1 cellular context compared by ENCODE assay signal in genomic region chr4:19752600-19752999, GRCh38.
TF ChIP-seq lines count a peak whose summit lies in the region.

No MANE protein-coding gene starts in this region.

TF ChIP-seq in HEK293, 187 proteins besides CTCF, POLR2A, EP300 and RAD21 (continued from another document and continues in another):
- no peak for TF ChIP-seq ZNF280D (tag by site-specific recombination; IDR thresholded peaks at IDR 0.05)
- TF ChIP-seq ZNF621 (tag by site-specific recombination; IDR thresholded peaks at IDR 0.05) = no peak
- no peak for TF ChIP-seq ZNF510 (tag by site-specific recombination; IDR thresholded peaks at IDR 0.05; ENCODE audit: insufficient replicate concordance)
- TF ChIP-seq SCRT1 (tag by site-specific recombination; IDR thresholded peaks at IDR 0.05; ENCODE audit: borderline replicate concordance) = no peak
- TF ChIP-seq ELK4 (IDR thresholded peaks at IDR 0.05; ENCODE audit: borderline replicate concordance, low read depth, low read length) = no peak
- TF ChIP-seq KLF17 (tag by site-specific recombination; IDR thresholded peaks at IDR 0.05) = no peak
- no peak for TF ChIP-seq PRDM1 (tag by site-specific recombination; IDR thresholded peaks at IDR 0.05)
- no peak for TF ChIP-seq ZSCAN5A (tag by site-specific recombination; IDR thresholded peaks at IDR 0.05)
- peak; percentile 24; the same call in 1 of the 2 replicates for TF ChIP-seq ZIC2 (tag by site-specific recombination; IDR thresholded peaks at IDR 0.05)
- peak; percentile 59; the same call in 1 of the 2 replicates for TF ChIP-seq ZSCAN30 (tag by site-specific recombination; IDR thresholded peaks at IDR 0.05)
- no peak for TF ChIP-seq ZNF223 (tag by site-specific recombination; IDR thresholded peaks at IDR 0.05)
- TF ChIP-seq ZNF112 (tag by site-specific recombination; IDR thresholded peaks at IDR 0.05) = no peak
- TF ChIP-seq ZNF645 (tag by site-specific recombination; IDR thresholded peaks at IDR 0.05) = no peak
- TF ChIP-seq TRIM28 (IDR thresholded peaks at IDR 0.05; ENCODE audit: borderline replicate concordance, low read length) = no peak
- TF ChIP-seq ZNF132 (tag by site-specific recombination; IDR thresholded peaks at IDR 0.05; ENCODE audit: borderline replicate concordance) = no peak
- TF ChIP-seq ZNF391 (tag by site-specific recombination; IDR thresholded peaks at IDR 0.05; ENCODE audit: borderline replicate concordance, low read depth) = no peak
- TF ChIP-seq ZNF530 (tag by site-specific recombination; IDR thresholded peaks at IDR 0.05; ENCODE audit: low read depth) = no peak
- TF ChIP-seq ZNF704 (tag by site-specific recombination; IDR thresholded peaks at IDR 0.05) = no peak
- peak; percentile 51; the same call in 1 of the 2 replicates for TF ChIP-seq YY1 (tag by site-specific recombination; IDR thresholded peaks at IDR 0.05)
- TF ChIP-seq ZNF404 (tag by site-specific recombination; IDR thresholded peaks at IDR 0.05) = no peak
- TF ChIP-seq ZNF585B (tag by site-specific recombination; IDR thresholded peaks at IDR 0.05) = no peak
- TF ChIP-seq ZNF184 (tag by site-specific recombination; IDR thresholded peaks at IDR 0.05) = no peak
- TF ChIP-seq ZNF292 (tag by site-specific recombination; IDR thresholded peaks at IDR 0.05; ENCODE audit: borderline replicate concordance, low read depth) = no peak
- no peak for TF ChIP-seq ZNF692 (tag by site-specific recombination; IDR thresholded peaks at IDR 0.05)
- no peak for TF ChIP-seq PATZ1 (tag by site-specific recombination; IDR thresholded peaks at IDR 0.05)
- TF ChIP-seq ZNF211 (tag by site-specific recombination; IDR thresholded peaks at IDR 0.05; ENCODE audit: low read depth) = no peak
- no peak for TF ChIP-seq ZNF776 (tag by site-specific recombination; IDR thresholded peaks at IDR 0.05; ENCODE audit: borderline replicate concordance)
- no peak for TF ChIP-seq ZNF274 (IDR thresholded peaks at IDR 0.05; ENCODE audit: low read length)
- no peak for TF ChIP-seq ZNF274 (tag by site-specific recombination; IDR thresholded peaks at IDR 0.05; ENCODE audit: borderline replicate concordance)
- TF ChIP-seq ZNF626 (tag by site-specific recombination; IDR thresholded peaks at IDR 0.05) = no peak
- TF ChIP-seq ZNF423 (tag by site-specific recombination; IDR thresholded peaks at IDR 0.05) = peak; percentile 48; the same call in 1 of the 2 replicates
- no peak for TF ChIP-seq INSM2 (tag by site-specific recombination; IDR thresholded peaks at IDR 0.05)
- TF ChIP-seq ZNF561 (tag by site-specific recombination; IDR thresholded peaks at IDR 0.05; ENCODE audit: borderline replicate concordance) = 0 out of 2 replicates have a peak, but pooled peaks have one; percentile 24
- TF ChIP-seq ZNF10 (tag by site-specific recombination; IDR thresholded peaks at IDR 0.05) = no peak
- TF ChIP-seq ZSCAN16 (tag by site-specific recombination; IDR thresholded peaks at IDR 0.05) = no peak
- TF ChIP-seq ZNF18 (tag by site-specific recombination; IDR thresholded peaks at IDR 0.05) = peak; percentile 60
- TF ChIP-seq ZNF518A (tag by site-specific recombination; conservative IDR thresholded peaks at IDR 0.05; ENCODE audit: low read depth) = no peak
- no peak for TF ChIP-seq ZNF555 (tag by site-specific recombination; conservative IDR thresholded peaks at IDR 0.05)
